Comparison of ENCODE assay signal across 8 cellular contexts in the genomic region with DNA sequence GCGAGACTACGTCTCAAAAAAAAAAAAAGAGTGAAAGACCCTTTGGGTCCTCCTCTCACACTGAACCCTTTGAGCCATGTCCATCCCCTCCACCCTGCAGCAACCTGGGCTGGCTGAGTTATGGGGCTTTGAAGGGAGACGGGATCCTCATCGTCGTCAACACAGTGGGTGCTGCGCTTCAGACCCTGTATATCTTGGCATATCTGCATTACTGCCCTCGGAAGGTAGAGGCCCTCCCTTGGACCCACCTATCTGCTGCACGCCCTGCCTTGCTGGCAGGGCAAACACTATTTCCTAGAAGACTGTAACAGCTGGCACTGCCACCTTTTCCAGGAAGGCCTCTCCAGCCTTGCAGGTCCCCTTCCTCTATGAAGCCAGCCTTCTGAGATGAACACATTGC. TPM values are rescaled to one million over a fixed set of nuclear protein-coding genes. Genes with fewer than 3 reads are reported as not detected.
DNase-seq lines count a peak whose midpoint lies in the region; ATAC-seq and TF ChIP-seq lines count a peak whose summit lies in the region.

No MANE protein-coding gene starts in this region.

- peak overlapping the region; percentile 89 for H3K9ac ChIP-seq in PC-3 (ENCODE audit: low read length)

- H3K9me3 Mint-ChIP-seq in neural crest cell = peaks cover 2% of the 10 kb centered on the region

- peak overlapping the region; percentile 87 for H3K4me3 ChIP-seq in PC-3 (ENCODE audit: low read length)
- peak overlapping the region; percentile 46 to 84 (median 71) for H3K4me3 ChIP-seq in dorsolateral prefrontal cortex

- H3K9me2 ChIP-seq in PC-3 (replicated peaks; ENCODE audit: low read length) = no peaks in the 10 kb centered on the region

- no TSS peak for BruUV-seq in PC-3 (replicated peaks; lab: Mats Ljungman, UMichigan)

- POLR2A ChIA-PET in PC-3 (lab: Charles Lee; ENCODE audit: unreplicated experiment) = interaction anchor here (0.6 to 0.7 kb wide), 2 partner anchors 48 to 220 kb away, joined by 4 to 5 read pairs; no protein-coding TSS in a partner anchor

- DNase-seq in ELF-1 (ENCODE audit: low read depth, low spot score) (peak; percentile 27), PC-3 (no peak), dorsolateral prefrontal cortex (no peak), neural crest cell (ENCODE audit: low read depth, low spot score) (no peak)
- no peak for DNase-seq in stimulated activated CD4-positive, alpha-beta T cell treated with anti-CD3 and anti-CD28 coated beads, Interleukin-2, amount 100 ng/mL, for 48 hours

- H3K4me1 Mint-ChIP-seq in neural crest cell = peaks cover 63% of the 10 kb centered on the region

- peak overlapping the region; percentile 94 for H3K27ac ChIP-seq in PC-3 (ENCODE audit: low read length)
- peak overlapping the region in 56 of 59 donors; percentile 29 to 98 (median 92) for H3K27ac ChIP-seq in dorsolateral prefrontal cortex

- peaks cover 6% of the 10 kb centered on the region for H3K36me3 Mint-ChIP-seq in neural crest cell (ENCODE audit: low read depth)

- no peaks in the 10 kb centered on the region for H3K9me3 ChIP-seq in PC-3 (ENCODE audit: low read length)

- peaks cover 18% of the 10 kb centered on the region for H3K36me3 ChIP-seq in PC-3 (ENCODE audit: low read depth, low read length)

- H3K27me3 Mint-ChIP-seq in neural crest cell (ENCODE audit: low read depth) = peaks cover 15% of the 10 kb centered on the region

- no peaks in the 10 kb centered on the region for H3F3A ChIP-seq in PC-3 (ENCODE audit: low read length, unreplicated experiment)

- ATAC-seq in PC-3 (no peak), HG03432 (IDR thresholded peaks at IDR 0.05; ENCODE audit: unreplicated experiment) (no peak), HG02852 (IDR thresholded peaks at IDR 0.05; ENCODE audit: unreplicated experiment) (no peak)
- ATAC-seq in activated CD4-positive, CD25-positive, alpha-beta regulatory T cell treated with anti-CD3 and anti-CD28 coated beads, Interleukin-2, amount 50 U/mL, for 24 hours = no peak

- CTCF ChIA-PET in PC-3 (lab: Charles Lee) = interaction anchor here (0.6 to 0.8 kb wide), 3 partner anchors 31 to 853 kb away, joined by 3 to 5 read pairs (median 4); no protein-coding TSS in a partner anchor

- H3K4me3 Mint-ChIP-seq in neural crest cell = peak overlapping the region; percentile 99

- no peaks in the 10 kb centered on the region for H3K27me3 ChIP-seq in PC-3 (ENCODE audit: low read length)
- H3K27me3 ChIP-seq in dorsolateral prefrontal cortex = no peaks in the 10 kb centered on the region

- TF ChIP-seq CTCF in PC-3 (conservative IDR thresholded peaks at IDR 0.05; ENCODE audit: low read depth, low read length) = no peak
- no peak for TF ChIP-seq CTCF in dorsolateral prefrontal cortex (IDR thresholded peaks at IDR 0.05 in 54 of 56, conservative IDR thresholded peaks at IDR 0.05 in 2 of 56; ENCODE audit: low read depth in 1 of 56, partially characterized antibody in 56 of 56)
- TF ChIP-seq CTCF in neural crest cell (conservative IDR thresholded peaks at IDR 0.05) = no peak

- H3K4me1 ChIP-seq in PC-3 (ENCODE audit: insufficient read depth, low read length) = peaks cover 46% of the 10 kb centered on the region

- H2AFZ ChIP-seq in PC-3 (ENCODE audit: low read length) = no peak overlapping the region

- peak overlapping the region; percentile 93 for H3K27ac Mint-ChIP-seq in neural crest cell (ENCODE audit: unreplicated experiment)

- H3K4me2 ChIP-seq in PC-3 (ENCODE audit: low read length) = peak overlapping the region; percentile 91

- H4K20me1 ChIP-seq in PC-3 (ENCODE audit: low read length) = no peaks in the 10 kb centered on the region

- peaks cover 39% of the 10 kb centered on the region for H3K79me2 ChIP-seq in PC-3 (ENCODE audit: low read length)

- intact Hi-C loops in PC-3 (cut with micrococcal nuclease) = loop anchor here (5.0 kb wide), 1 partner anchor 164 kb away; a partner anchor contains a TSS
- intact Hi-C loops in dorsolateral prefrontal cortex (cut with DNase I) = no loop called here

RNA-seq across cellular contexts. Expression of a gene that starts 1.1 kb away (rescaled TPM):
- total RNA-seq in PC-3 (2014; rRNA removed) (59.2 and 75.2 TPM in 2 replicates), dorsolateral prefrontal cortex (10 to 100 TPM in 40 of 120 experiments, 1 to 10 TPM in 80; 4.8 to 17.0 (median 9.0) TPM), neural crest cell (23.2 and 25.1 TPM in 2 replicates)

RNA-seq across cellular contexts. Expression of a gene that starts 3.6 kb away (rescaled TPM):
- 53.6 and 74.3 TPM in 2 replicates for total RNA-seq in PC-3 (2014; rRNA removed)
- total RNA-seq in dorsolateral prefrontal cortex = 10 to 100 TPM; 28.0 to 77.8 (median 52.8) TPM
- 77.7 and 80.0 TPM in 2 replicates for total RNA-seq in neural crest cell

RNA-seq across cellular contexts. Expression of a gene that starts 9.1 kb away (rescaled TPM):
- 29.4 and 49.9 TPM in 2 replicates for total RNA-seq in PC-3 (2014; rRNA removed)
- 100 to 1,000 TPM in 1 of 120 experiments, 10 to 100 TPM in 118, 1 to 10 TPM in 1; 8.7 to 144 (median 30.1) TPM for total RNA-seq in dorsolateral prefrontal cortex
- total RNA-seq in neural crest cell = 0.50 and 0.77 TPM in 2 replicates

RNA-seq across cellular contexts. Expression of a gene that starts 36.4 kb away (rescaled TPM):
- total RNA-seq in PC-3 (2014; rRNA removed) = 241 and 257 TPM in 2 replicates
- 100 to 1,000 TPM in 14 of 120 experiments, 10 to 100 TPM in 106; 49.0 to 130 (median 82.4) TPM for total RNA-seq in dorsolateral prefrontal cortex
- total RNA-seq in neural crest cell = 125 and 152 TPM in 2 replicates

RNA-seq across cellular contexts. Expression of a gene that starts 36.9 kb away (rescaled TPM):
- total RNA-seq in PC-3 (2014; rRNA removed) = 4.1 and 5.4 TPM in 2 replicates
- 10 to 100 TPM; 10.2 to 31.0 (median 19.3) TPM for total RNA-seq in dorsolateral prefrontal cortex
- total RNA-seq in neural crest cell = 9.8 and 10.0 TPM in 2 replicates
